In the genomic region with DNA sequence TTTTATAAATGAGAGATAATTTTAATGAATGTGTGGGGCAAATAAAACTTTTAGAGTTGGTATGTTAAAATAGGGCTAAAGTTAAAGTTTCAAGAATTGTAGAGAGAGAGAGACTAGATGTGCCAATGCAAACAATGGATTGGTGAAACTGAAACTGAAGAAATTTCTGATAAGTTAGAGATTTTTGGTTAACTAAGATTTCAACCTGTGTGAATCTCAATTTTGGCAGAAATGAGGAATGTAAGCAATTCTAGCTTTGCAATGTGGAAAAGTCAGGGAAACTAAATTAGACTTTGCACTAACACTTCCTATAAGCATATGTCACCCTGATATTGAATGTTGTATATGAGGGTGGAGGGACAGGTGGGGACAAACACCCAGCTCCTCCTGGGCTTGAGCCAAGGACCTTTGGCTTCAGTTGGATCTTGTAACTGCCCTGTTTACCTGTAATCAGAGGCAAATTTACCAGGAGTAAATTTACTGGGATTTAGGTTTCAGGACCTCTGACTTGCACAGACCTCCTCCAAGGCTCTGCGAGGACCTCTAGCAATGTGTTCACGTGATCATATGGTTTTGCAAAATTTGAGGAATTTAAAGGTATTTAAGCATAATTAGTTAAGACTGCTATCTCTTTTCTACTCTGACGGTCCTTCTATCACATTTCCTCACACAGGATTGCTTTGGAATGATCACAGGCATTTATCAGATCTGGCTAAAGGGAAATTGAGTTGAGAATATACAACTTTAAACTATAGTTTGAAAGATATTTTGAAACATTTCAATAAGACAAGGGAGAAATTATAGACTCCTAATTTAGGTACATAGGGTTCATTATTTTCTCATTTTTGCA, we compare ENCODE assay signal across 25 cellular contexts. TPM values are rescaled to one million over a fixed set of nuclear protein-coding genes. Genes with fewer than 3 reads are reported as not detected.
DNase-seq lines count a peak whose midpoint lies in the region; ATAC-seq, FAIRE-seq and TF ChIP-seq lines count a peak whose summit lies in the region.
"Had no signal": no experiment of that assay in that cellular context is flagged by ENCODE, and none has a peak within 500 bp of the region (broad histone marks: within the 10 kb centered on the region; RNA-seq: fewer than 3 reads in every experiment).

No MANE protein-coding gene starts in this region.

- H2AFZ ChIP-seq in SK-N-SH (ENCODE audit: low read depth) (no peak overlapping the region), GM12878 (ENCODE audit: control insufficient read depth, low read depth, low read length) (no peak overlapping the region), mesenchymal stem cell (ENCODE audit: low read depth, low read length) (no peak overlapping the region)

- 88% methylated on average over 3 of the region's 3 CpGs for WGBS in SK-N-SH (ENCODE audit: low lambda C conversion rate)
- WGBS in GM12878 (ENCODE audit: insufficient coverage, insufficient replicate concordance, low lambda C conversion rate, missing lambda C conversion rate): 78% methylated on average over 3 of the region's 3 CpGs
- 75% methylated on average over 1 of the region's 3 CpGs for WGBS in mesenchymal stem cell
- WGBS in tibial nerve, 2 donors: 56 to 58% methylated on average over 3 of the region's 3 CpGs

- H3K4me2 ChIP-seq in SK-N-SH (0 out of 2 replicates have a peak overlapping the region, but pooled peaks have one; percentile 2), GM12878 (ENCODE audit: control insufficient read depth, insufficient read depth) (no peak overlapping the region), mesenchymal stem cell (ENCODE audit: low read length, poor library complexity, severe bottlenecking) (no peak overlapping the region)
- H3K4me2 ChIP-seq: A549 had no signal

- no peak overlapping the region for H3K14ac ChIP-seq in mesenchymal stem cell (ENCODE audit: low read length in 2 of 2)

- H3K4me3 ChIP-seq in SK-N-SH (ENCODE audit: low read depth in 2 of 2, low read length in 1 of 2) (no peak overlapping the region; a peak in 1 of 4 replicates), GM12878 (no peak overlapping the region), mesenchymal stem cell (ENCODE audit: insufficient read depth in 1 of 2, low read depth in 1 of 2, low read length in 2 of 2) (no peak overlapping the region), tibial nerve (peak overlapping the region in 3 of 4 donors; percentile 6 to 22 (median 12))
- H3K4me3 ChIP-seq: A549, upper lobe of right lung had no signal

- TF ChIP-seq EP300 in SK-N-SH (IDR thresholded peaks at IDR 0.05; ENCODE audit: borderline replicate concordance in 1 of 2, low read depth in 1 of 2, low read length in 1 of 2) (no peak), GM12878 (IDR thresholded peaks at IDR 0.05; ENCODE audit: borderline replicate concordance in 1 of 2, control insufficient read depth in 1 of 2, low read depth in 2 of 2, low read length in 2 of 2) (no peak), tibial nerve (IDR thresholded peaks at IDR 0.05) (no peak)

- H2BK120ac ChIP-seq in mesenchymal stem cell (ENCODE audit: low read depth, low read length): no peak overlapping the region

- H3K27ac ChIP-seq in SK-N-SH (ENCODE audit: low read depth in 2 of 2, low read length in 1 of 2): no peak overlapping the region
- H3K27ac ChIP-seq in GM12878 (ENCODE audit: control insufficient read depth, insufficient read depth): no peak overlapping the region
- H3K27ac ChIP-seq in mesenchymal stem cell (ENCODE audit: low read length, poor library complexity, severe bottlenecking): no peak overlapping the region
- peak overlapping the region in 3 of 4 donors; percentile 13 to 36 (median 26) for H3K27ac ChIP-seq in tibial nerve
- H3K27ac ChIP-seq: A549, epithelial cell of prostate, upper lobe of right lung had no signal

- H3K9me3 Mint-ChIP-seq in naive thymus-derived CD8-positive, alpha-beta T cell: no peaks in the 10 kb centered on the region
- H3K9me3 Mint-ChIP-seq: activated naive CD4-positive, alpha-beta T cell treated with anti-CD3 and anti-CD28 coated beads for 36 hours; activated T-cell treated with anti-CD3 and anti-CD28 coated beads, Interleukin-2, amount 50 U/mL, for 24 hours; stimulated activated naive CD8-positive, alpha-beta T cell treated with anti-CD3 and anti-CD28 coated beads, Interleukin-15, Interleukin-2, amounts not matched to agents 100 ng/mL and 50 ng/mL, for 24 hours had no signal

- H3K18ac ChIP-seq in mesenchymal stem cell (ENCODE audit: low read depth in 1 of 2, low read length in 2 of 2): no peak overlapping the region

- no peak overlapping the region for H3K4ac ChIP-seq in mesenchymal stem cell (ENCODE audit: low read depth in 1 of 2, low read length in 2 of 2)

- CTCF ChIA-PET in SK-N-SH (lab: Yijun Ruan, JAX): interaction anchor here (1.2 to 1.5 kb wide), 5 partner anchors 10 to 71 kb away, joined by 3 to 5 read pairs (median 4); no protein-coding TSS in a partner anchor
- CTCF ChIA-PET in GM12878 (lab: Yijun Ruan, JAX): interaction anchor here (0.7 to 2.7 kb wide), 11 partner anchors 10 to 432 kb away, joined by 3 to 16 read pairs (median 4); no protein-coding TSS in a partner anchor

- BruUV-seq in GM12878 (replicated peaks; lab: Mats Ljungman, UMichigan): no TSS peak

- H3K79me2 ChIP-seq in SK-N-SH (ENCODE audit: insufficient read depth): no peaks in the 10 kb centered on the region
- no peaks in the 10 kb centered on the region for H3K79me2 ChIP-seq in GM12878 (ENCODE audit: control insufficient read depth, insufficient read depth, low read length)

- H3K27ac Mint-ChIP-seq in naive thymus-derived CD8-positive, alpha-beta T cell: no peak overlapping the region
- H3K27ac Mint-ChIP-seq: activated naive CD4-positive, alpha-beta T cell treated with anti-CD3 and anti-CD28 coated beads for 36 hours; activated T-cell treated with anti-CD3 and anti-CD28 coated beads, Interleukin-2, amount 50 U/mL, for 24 hours; stimulated activated naive CD8-positive, alpha-beta T cell treated with anti-CD3 and anti-CD28 coated beads, Interleukin-15, Interleukin-2, amounts not matched to agents 100 ng/mL and 50 ng/mL, for 24 hours had no signal

- DNase-seq in SK-N-SH (no peak), GM12878 (ENCODE audit: low read depth, low spot score) (no peak), mesenchymal stem cell (no peak), tibial nerve (ENCODE audit: low spot score in 2 of 2) (no peak), epidermal melanocyte (ENCODE audit: insufficient read length, low spot score) (no peak)
- DNase-seq in stimulated activated CD4-positive, alpha-beta T cell treated with anti-CD3 and anti-CD28 coated beads, Interleukin-4, amount 100 ng/mL, for 24 hours: no peak
- no peak for DNase-seq in naive thymus-derived CD8-positive, alpha-beta T cell
- DNase-seq: activated CD4-positive, alpha-beta T cell treated with anti-CD3 and anti-CD28 coated beads for 1 hour; activated CD8-positive, alpha-beta memory T cell treated with anti-CD3 and anti-CD28 coated beads for 24 hours; activated naive CD4-positive, alpha-beta T cell treated with anti-CD3 and anti-CD28 coated beads for 36 hours; activated T-cell treated with anti-CD3 and anti-CD28 coated beads, Interleukin-2, amount 50 U/mL, for 24 hours; anterior cingulate cortex; BE2C; COR-L47; hippocampal formation; NCI-H1417; NCI-H526; occipital lobe; Right ventricle myocardium superior; stimulated activated CD4-positive, alpha-beta T cell treated with anti-CD3 and anti-CD28 coated beads, Interleukin-12 subunit alpha, Interleukin-12 subunit beta, amount 100 ng/mL, for 4 hours; upper lobe of right lung had no signal

- H3K79me1 ChIP-seq in mesenchymal stem cell (replicated peaks; ENCODE audit: low read length, poor library complexity, severe bottlenecking): peaks cover 2% of the 10 kb centered on the region

- TF ChIP-seq CTCF in SK-N-SH (IDR thresholded peaks at IDR 0.05) (no peak), GM12878 (IDR thresholded peaks at IDR 0.05 in 2 of 3, conservative IDR thresholded peaks at IDR 0.05 in 1 of 3; ENCODE audit: control insufficient read depth in 2 of 3, extremely low read depth in 1 of 3, insufficient read depth in 1 of 3, low read depth in 3 of 3, low read length in 3 of 3) (no peak), tibial nerve (IDR thresholded peaks at IDR 0.05) (no peak)

- SMC1A ChIA-PET in GM12878 (lab: Charles Lee; ENCODE audit: uncharacterized antibody, unreplicated experiment): interaction anchor here (0.7 to 3.3 kb wide), 19 partner anchors 7 to 439 kb away, joined by 3 to 25 read pairs (median 5); a partner anchor contains a TSS

- POLR2A ChIA-PET in SK-N-SH (lab: Yijun Ruan, JAX) (no interaction called here), GM12878 (lab: Charles Lee) (interaction anchor here (0.7 to 1.3 kb wide), 3 partner anchors 12 to 13 kb away, joined by 3 read pairs; no protein-coding TSS in a partner anchor)
- POLR2A ChIA-PET in naive thymus-derived CD8-positive, alpha-beta T cell (lab: Charles Lee): no interaction called here

- in situ Hi-C loops in GM12878 (cut with MboI): no loop called here

- intact Hi-C loops in GM12878 (cut with micrococcal nuclease; ENCODE audit: unreplicated experiment): no loop called here

- ATAC-seq in SK-N-SH treated with all-trans-retinoic acid at 6 μM for 48 hours: no peak; the same call in 2 of the 3 replicates
- ATAC-seq in GM12878: peak; percentile 34; the same call in 1 of the 3 replicates
- ATAC-seq in naive thymus-derived CD8-positive, alpha-beta T cell: no peak
- ATAC-seq: A549, upper lobe of right lung had no signal

- H3K4me1 ChIP-seq in SK-N-SH (ENCODE audit: control insufficient read depth in 1 of 2, insufficient read depth in 2 of 2, low read depth in 1 of 2, low read length in 1 of 2) (peaks cover 0 to 4% of the 10 kb centered on the region in 2 experiments; a peak in 2 of 4 replicates), GM12878 (ENCODE audit: control insufficient read depth, insufficient read depth, low read length) (no peaks in the 10 kb centered on the region), mesenchymal stem cell (ENCODE audit: control insufficient read depth, insufficient read depth, low read depth, low read length) (no peaks in the 10 kb centered on the region), tibial nerve (peaks cover 0 to 24% (median 0%) of the 10 kb centered on the region in 4 donors)
- H3K4me1 ChIP-seq: A549, BE2C, upper lobe of right lung had no signal

- H3K27me3 Mint-ChIP-seq in naive thymus-derived CD8-positive, alpha-beta T cell: no peaks in the 10 kb centered on the region
- H3K27me3 Mint-ChIP-seq: activated T-cell treated with anti-CD3 and anti-CD28 coated beads, Interleukin-2, amount 50 U/mL, for 24 hours; stimulated activated naive CD8-positive, alpha-beta T cell treated with anti-CD3 and anti-CD28 coated beads, Interleukin-15, Interleukin-2, amounts not matched to agents 100 ng/mL and 50 ng/mL, for 24 hours had no signal

- H4K8ac ChIP-seq in mesenchymal stem cell (ENCODE audit: low read length): no peak overlapping the region

- H3K27me3 ChIP-seq in SK-N-SH (ENCODE audit: insufficient read depth) (no peaks in the 10 kb centered on the region), GM12878 (replicated peaks in 1 of 2; ENCODE audit: control insufficient read depth in 2 of 2, insufficient read depth in 2 of 2, low read length in 1 of 2) (no peaks in the 10 kb centered on the region), mesenchymal stem cell (ENCODE audit: control insufficient read depth in 1 of 2, insufficient read depth in 1 of 2, low read length in 2 of 2) (no peaks in the 10 kb centered on the region), tibial nerve (no peaks in the 10 kb centered on the region)
- H3K27me3 ChIP-seq: BE2C, upper lobe of right lung had no signal

- TF ChIP-seq POLR2A in GM12878 (IDR thresholded peaks at IDR 0.05; ENCODE audit: low read depth, low read length) (no peak), tibial nerve (IDR thresholded peaks at IDR 0.05) (no peak)

- no peaks in the 10 kb centered on the region for H3K9me2 ChIP-seq in SK-N-SH

- H4K20me1 ChIP-seq in SK-N-SH (ENCODE audit: insufficient read depth) (no peaks in the 10 kb centered on the region), GM12878 (ENCODE audit: control insufficient read depth, insufficient read depth) (no peaks in the 10 kb centered on the region)

- TF ChIP-seq RAD21 in SK-N-SH (IDR thresholded peaks at IDR 0.05; ENCODE audit: low read length) (no peak), GM12878 (IDR thresholded peaks at IDR 0.05; ENCODE audit: insufficient read depth, low read depth, low read length) (no peak)

- no peak overlapping the region for H2BK15ac ChIP-seq in mesenchymal stem cell (ENCODE audit: low read depth, poor library complexity, severe bottlenecking)

- H3K36me3 ChIP-seq in SK-N-SH (replicated peaks in 1 of 2; ENCODE audit: control insufficient read depth in 1 of 2, insufficient read depth in 2 of 2, low read length in 1 of 2): no peaks in the 10 kb centered on the region
- no peaks in the 10 kb centered on the region for H3K36me3 ChIP-seq in GM12878 (ENCODE audit: control insufficient read depth in 2 of 2, insufficient read depth in 2 of 2, low read length in 1 of 2)
- no peaks in the 10 kb centered on the region for H3K36me3 ChIP-seq in mesenchymal stem cell (ENCODE audit: control insufficient read depth in 1 of 2, insufficient read depth in 2 of 2, low read depth in 1 of 2, low read length in 2 of 2)
- H3K36me3 ChIP-seq in tibial nerve: no peaks in the 10 kb centered on the region
- H3K36me3 ChIP-seq: BE2C, upper lobe of right lung had no signal

- peaks cover 0 to 7% (median 0%) of the 10 kb centered on the region in 3 donors for H3K36me3 Mint-ChIP-seq in naive thymus-derived CD8-positive, alpha-beta T cell

- RAD21 ChIA-PET in GM12878 (lab: Charles Lee; ENCODE audit: unreplicated experiment): interaction anchor here (0.7 to 3.3 kb wide), 4 partner anchors 49 to 180 kb away, joined by 3 to 30 read pairs (median 4); no protein-coding TSS in a partner anchor

- H2BK12ac ChIP-seq in mesenchymal stem cell (ENCODE audit: low read length in 2 of 2): no peak overlapping the region

- H2AK5ac ChIP-seq in mesenchymal stem cell (ENCODE audit: low read length, severe bottlenecking): peak overlapping the region; percentile 19

- no peak overlapping the region for H4K91ac ChIP-seq in mesenchymal stem cell (ENCODE audit: low read length)

- H3K9me3 ChIP-seq in SK-N-SH (no peaks in the 10 kb centered on the region), GM12878 (replicated peaks; ENCODE audit: control insufficient read depth, insufficient read depth, low read length) (no peaks in the 10 kb centered on the region), mesenchymal stem cell (ENCODE audit: control insufficient read depth, low read length) (no peaks in the 10 kb centered on the region), tibial nerve (no peaks in the 10 kb centered on the region)
- H3K9me3 ChIP-seq: A549, BE2C, upper lobe of right lung had no signal

- no peak overlapping the region for H3K9ac ChIP-seq in SK-N-SH
- no peak overlapping the region for H3K9ac ChIP-seq in GM12878 (ENCODE audit: control insufficient read depth, insufficient read depth, low read length)
- H3K9ac ChIP-seq in mesenchymal stem cell (ENCODE audit: low read length): no peak overlapping the region

- H3K23ac ChIP-seq in mesenchymal stem cell (ENCODE audit: low read length in 2 of 2): no peak overlapping the region

- FAIRE-seq in GM12878 (lab: Jason Lieb, UNC): no peak

- no peak overlapping the region for H2BK5ac ChIP-seq in mesenchymal stem cell (ENCODE audit: low read depth, low read length, poor library complexity, severe bottlenecking)

- H3K4me1 Mint-ChIP-seq in naive thymus-derived CD8-positive, alpha-beta T cell: peaks cover 0 to 5% (median 3%) of the 10 kb centered on the region in 4 donors

- no peak overlapping the region for H3K4me3 Mint-ChIP-seq in naive thymus-derived CD8-positive, alpha-beta T cell
- H3K4me3 Mint-ChIP-seq: activated naive CD4-positive, alpha-beta T cell treated with anti-CD3 and anti-CD28 coated beads for 36 hours; activated T-cell treated with anti-CD3 and anti-CD28 coated beads, Interleukin-2, amount 50 U/mL, for 24 hours; stimulated activated naive CD8-positive, alpha-beta T cell treated with anti-CD3 and anti-CD28 coated beads, Interleukin-15, Interleukin-2, amounts not matched to agents 100 ng/mL and 50 ng/mL, for 24 hours had no signal

- no peaks in the 10 kb centered on the region for H3F3A ChIP-seq in SK-N-SH (replicated peaks; ENCODE audit: insufficient read depth)

RNA-seq across cellular contexts. Expression of a gene that starts 33.1 kb away (rescaled TPM):
- 31.3 and 39.0 TPM in 2 replicates for polyA plus RNA-seq in SK-N-SH (2012; rRNA removed)
- polyA plus RNA-seq in SK-N-SH (2012; cell fraction: cytosol; rRNA removed): 50.5 and 67.6 TPM in 2 replicates
- 13.2 and 15.5 TPM in 2 replicates for polyA plus RNA-seq in SK-N-SH (2012; cell fraction: nucleus; rRNA removed)
- 22.7 and 28.1 TPM in 2 replicates for total RNA-seq in GM12878 (2013; cell fraction: nucleolus; rRNA removed)
- total RNA-seq in GM12878 (2014; rRNA removed): 60.2 and 75.9 TPM in 2 replicates
- 101 and 105 TPM in 2 replicates for total RNA-seq in GM12878 (2014; rRNA removed; fragmentation: Illumina TruSeq; extraction: Trizol)
- 92.5 and 101 TPM in 2 replicates for total RNA-seq in GM12878 (2021)
- 165 TPM for polyA plus RNA-seq in GM12878 (2011; ENCODE audit: low read depth)
- 118 and 212 TPM in 2 replicates for polyA plus RNA-seq in GM12878 (2011; rRNA removed)
- polyA plus RNA-seq in GM12878 (2011; cell fraction: cytosol; rRNA removed): 42.7 and 49.6 TPM in 2 replicates
- polyA plus RNA-seq in GM12878 (2011; cell fraction: nucleus; rRNA removed): 28.5 and 33.4 TPM in 2 replicates
- polyA plus RNA-seq in GM12878 (2012): 105 and 107 TPM in 2 replicates
- polyA plus RNA-seq in GM12878 (2014; fragmentation: Illumina TruSeq; extraction: Trizol): 97.1 and 98.1 TPM in 2 replicates
- 100 to 1,000 TPM; 304 to 317 TPM for polyA plus RNA-seq in GM12878 (2014; fragmentation: Nextera tagmentation; extraction: Ambion mirVana)
- 58.1 and 74.0 TPM in 2 replicates for polyA plus RNA-seq in GM12878 (2014; rRNA removed)
- polyA plus RNA-seq in GM12878 (2016; fragmentation: Nextera tagmentation; extraction: Ambion mirVana): 100 to 1,000 TPM; 331 to 343 TPM
- polyA minus RNA-seq in GM12878 (2011; rRNA and poly(A)+ RNA removed): 19.9 and 22.3 TPM in 2 replicates
- polyA minus RNA-seq in GM12878 (2011; cell fraction: cytosol; rRNA and poly(A)+ RNA removed): 8.8 and 15.9 TPM in 2 replicates
- polyA minus RNA-seq in GM12878 (2011; cell fraction: nucleus; rRNA and poly(A)+ RNA removed): 14.4 and 19.5 TPM in 2 replicates
- 20.8 TPM for polyA plus RNA-seq in mesenchymal stem cell (2013, experiment 1 of 2)
- 20.8 TPM for polyA plus RNA-seq in mesenchymal stem cell (2013, experiment 2 of 2)
- 10 to 100 TPM; 14.4 to 21.9 (median 19.2) TPM for total RNA-seq in tibial nerve
- total RNA-seq in naive thymus-derived CD8-positive, alpha-beta T cell: 10 to 100 TPM; 29.7 to 35.9 TPM
- polyA plus RNA-seq in naive thymus-derived CD8-positive, alpha-beta T cell: 10 to 100 TPM; 78.6 to 97.5 (median 89.5) TPM

Comparison
In these comparisons a context has a peak if more than half of its experiments do, and no peak if none do; other contexts are left out.
1. H3K27ac ChIP-seq: peak in tibial nerve (3 of 4); none in SK-N-SH (0 of 2), GM12878 (single experiment) and mesenchymal stem cell (single experiment).
2. H3K4me3 ChIP-seq: peak in tibial nerve (3 of 4); none in SK-N-SH (0 of 2), GM12878 (single experiment) and mesenchymal stem cell (0 of 2).